16 cellular contexts compared by ENCODE assay signal in the genomic region with DNA sequence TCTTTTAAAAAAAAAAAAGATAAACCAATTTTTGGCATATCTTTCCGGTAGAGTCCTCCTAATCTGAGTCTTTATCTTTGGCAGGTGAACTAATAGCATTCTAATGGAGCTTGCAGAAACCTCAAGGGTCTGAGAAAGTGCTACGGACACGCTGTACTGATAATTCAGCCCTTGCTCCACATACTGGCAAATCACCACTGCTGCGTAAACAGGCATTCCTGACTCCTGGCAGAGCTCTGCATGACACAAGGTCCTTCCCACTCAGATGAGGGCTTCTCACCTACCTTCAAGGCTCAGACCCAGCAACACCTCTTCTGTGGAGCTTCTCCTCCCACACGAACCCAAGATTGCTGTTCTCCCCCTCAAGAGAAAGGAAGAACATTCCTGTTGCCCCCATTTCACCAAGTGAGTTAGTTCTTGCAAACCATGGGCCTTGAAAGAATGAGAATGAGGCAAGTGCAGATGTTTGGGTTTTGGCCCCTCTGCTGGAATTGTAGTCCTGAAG.
"Had no signal": no experiment of that assay in that cellular context is flagged by ENCODE, and none has a peak within 500 bp of the region (broad histone marks: within the 10 kb centered on the region; RNA-seq: fewer than 3 reads in every experiment).

No MANE protein-coding gene starts in this region.

- H3K4me3 Mint-ChIP-seq: activated CD8-positive, alpha-beta T cell treated with anti-CD3 and anti-CD28 coated beads for 36 hours; activated T-cell treated with anti-CD3 and anti-CD28 coated beads, Interleukin-2, amount 50 U/mL, for 4 hours had no signal

- H3K27ac Mint-ChIP-seq: activated CD8-positive, alpha-beta T cell treated with anti-CD3 and anti-CD28 coated beads for 36 hours; activated naive CD4-positive, alpha-beta T cell treated with anti-CD3 and anti-CD28 coated beads, Interleukin-2, amount 50 U/mL, for 72 hours had no signal

- DNase-seq: activated CD4-positive, alpha-beta T cell treated with anti-CD3 and anti-CD28 coated beads for 4 hours; activated CD8-positive, alpha-beta T cell treated with anti-CD3 and anti-CD28 coated beads for 36 hours; activated gamma-delta T cell; activated T-cell treated with anti-CD3 and anti-CD28 coated beads, Interleukin-2, amount 50 U/mL, for 4 hours; cerebellar nuclear complex; effector CD8-positive, alpha-beta T cell; foreskin keratinocyte; head of caudate nucleus; lower lobe of right lung; right cardiac atrium; stimulated activated CD4-positive, alpha-beta T cell treated with anti-CD3 and anti-CD28 coated beads, Interleukin-4, amount 100 ng/mL, for 24 hours; stimulated activated naive CD8-positive, alpha-beta T cell treated with anti-CD3 and anti-CD28 coated beads, Interleukin-15, Interleukin-2, amounts not matched to agents 100 U/mL and 50 U/mL, for 24 hours; upper lobe of left lung had no signal

- H3K4me3 ChIP-seq: lower lobe of right lung, skin epidermis, suprapubic skin, upper lobe of left lung had no signal

- H3K27me3 ChIP-seq: foreskin keratinocyte, suprapubic skin, upper lobe of left lung had no signal

- H3K9me3 ChIP-seq: lower lobe of right lung, suprapubic skin, upper lobe of left lung had no signal

- H3K4me1 ChIP-seq: foreskin keratinocyte, lower lobe of right lung, upper lobe of left lung had no signal

- H3K27ac ChIP-seq: foreskin keratinocyte, lower lobe of right lung, skin epidermis, suprapubic skin, upper lobe of left lung had no signal

- ATAC-seq: activated CD8-positive, alpha-beta T cell treated with anti-CD3 and anti-CD28 coated beads for 36 hours; activated naive CD4-positive, alpha-beta T cell treated with anti-CD3 and anti-CD28 coated beads, Interleukin-2, amount 50 U/mL, for 72 hours; activated T-cell treated with anti-CD3 and anti-CD28 coated beads, Interleukin-2, amount 50 U/mL, for 4 hours; foreskin keratinocyte; stimulated activated naive CD8-positive, alpha-beta T cell treated with anti-CD3 and anti-CD28 coated beads, Interleukin-15, Interleukin-2, amounts not matched to agents 100 U/mL and 50 U/mL, for 24 hours had no signal

- H3K36me3 ChIP-seq: suprapubic skin had no signal

- H3K27me3 Mint-ChIP-seq: activated CD8-positive, alpha-beta T cell treated with anti-CD3 and anti-CD28 coated beads for 36 hours had no signal

- H3K9me3 Mint-ChIP-seq: activated CD8-positive, alpha-beta T cell treated with anti-CD3 and anti-CD28 coated beads for 36 hours; activated naive CD4-positive, alpha-beta T cell treated with anti-CD3 and anti-CD28 coated beads, Interleukin-2, amount 50 U/mL, for 72 hours; activated T-cell treated with anti-CD3 and anti-CD28 coated beads, Interleukin-2, amount 50 U/mL, for 4 hours had no signal
